4 cellular contexts compared by ENCODE assay signal in genomic region chr6:116096048-116096759, GRCh38. TPM values are rescaled to one million over a fixed set of nuclear protein-coding genes. Genes with fewer than 3 reads are reported as not detected.
"Had no signal": no experiment of that assay in that cellular context is flagged by ENCODE, and none has a peak within 500 bp of the region (broad histone marks: within the 10 kb centered on the region; RNA-seq: fewer than 3 reads in every experiment).

No MANE protein-coding gene starts in this region.

RNA-seq across cellular contexts. Expression of gene COL10A1, which starts 29.7 kb away (rescaled TPM):
- total RNA-seq: HT1080, PC-3, SK-MEL-5, T-cell had no signal
